ENCODE assay signal across 11 cellular contexts in genomic region chr20:45345104-45345936, GRCh38. TPM values are rescaled to one million over a fixed set of nuclear protein-coding genes. Genes with fewer than 3 reads are reported as not detected.
DNase-seq lines count a peak whose midpoint lies in the region; ATAC-seq, FAIRE-seq and TF ChIP-seq lines count a peak whose summit lies in the region.
"Had no signal": no experiment of that assay in that cellular context is flagged by ENCODE, and none has a peak within 500 bp of the region (broad histone marks: within the 10 kb centered on the region; RNA-seq: fewer than 3 reads in every experiment).

No MANE protein-coding gene starts in this region.

- H3K9me3 Mint-ChIP-seq in HFFc6: no peaks in the 10 kb centered on the region
- H3K9me3 Mint-ChIP-seq in naive thymus-derived CD4-positive, alpha-beta T cell: no peaks in the 10 kb centered on the region

- H3K4me1 Mint-ChIP-seq in HFFc6 (ENCODE audit: low read depth): peaks cover 74% of the 10 kb centered on the region
- H3K4me1 Mint-ChIP-seq in naive thymus-derived CD4-positive, alpha-beta T cell: peaks cover 3 to 66% (median 7%) of the 10 kb centered on the region in 7 donors

- peak overlapping the region; percentile 94 for H3K27ac Mint-ChIP-seq in HFFc6
- no peak overlapping the region for H3K27ac Mint-ChIP-seq in naive thymus-derived CD4-positive, alpha-beta T cell

- H3K9me3 ChIP-seq in WERI-Rb-1 (ENCODE audit: severe bottlenecking): no peaks in the 10 kb centered on the region
- no peaks in the 10 kb centered on the region for H3K9me3 ChIP-seq in right atrium auricular region
- H3K9me3 ChIP-seq in small intestine (ENCODE audit: control insufficient read depth, low read depth): no peaks in the 10 kb centered on the region
- H3K9me3 ChIP-seq in naive thymus-derived CD4-positive, alpha-beta T cell (ENCODE audit: control insufficient read depth in 2 of 3, low read length in 3 of 3): no peaks in the 10 kb centered on the region

- H3K27me3 ChIP-seq in WERI-Rb-1 (ENCODE audit: insufficient read depth, low read depth, severe bottlenecking): no peaks in the 10 kb centered on the region
- H3K27me3 ChIP-seq in right atrium auricular region: no peaks in the 10 kb centered on the region
- H3K27me3 ChIP-seq in small intestine (ENCODE audit: control insufficient read depth in 2 of 2, insufficient read depth in 2 of 2, low read length in 2 of 2): no peaks in the 10 kb centered on the region
- H3K27me3 ChIP-seq in naive thymus-derived CD4-positive, alpha-beta T cell (ENCODE audit: control insufficient read depth in 2 of 2, insufficient read depth in 2 of 2, low read length in 2 of 2): no peaks in the 10 kb centered on the region

- H3K27ac ChIP-seq in WERI-Rb-1: peak overlapping the region; percentile 69
- peak overlapping the region; percentile 96 to 97 for H3K27ac ChIP-seq in right atrium auricular region
- H3K27ac ChIP-seq in small intestine (ENCODE audit: low read depth in 1 of 2, low read length in 1 of 2): peak overlapping the region; percentile 94 to 96
- no peak overlapping the region for H3K27ac ChIP-seq in naive thymus-derived CD4-positive, alpha-beta T cell (ENCODE audit: low read depth, low read length)

- TF ChIP-seq CTCF in HFFc6 (IDR thresholded peaks at IDR 0.05) (no peak), WERI-Rb-1 (IDR thresholded peaks at IDR 0.05; ENCODE audit: low read depth, low read length) (no peak), right atrium auricular region (IDR thresholded peaks at IDR 0.05) (no peak)

- H3K4me3 Mint-ChIP-seq in HFFc6: peak overlapping the region; percentile 99
- peak overlapping the region in 2 of 10 donors; percentile 16 to 95 for H3K4me3 Mint-ChIP-seq in naive thymus-derived CD4-positive, alpha-beta T cell

- intact Hi-C loops in naive thymus-derived CD4-positive, alpha-beta T cell (cut with micrococcal nuclease): no loop called here

- no peaks in the 10 kb centered on the region; the same call in none of the 2 replicates for H3K27me3 Mint-ChIP-seq in HFFc6 (ENCODE audit: insufficient read depth)
- H3K27me3 Mint-ChIP-seq in naive thymus-derived CD4-positive, alpha-beta T cell: peaks cover 0 to 18% (median 7%) of the 10 kb centered on the region in 5 donors

- no peak for DNase-seq in HFFc6
- no peak for DNase-seq in WERI-Rb-1
- no peak for DNase-seq in right atrium auricular region (ENCODE audit: low spot score)
- peak; percentile 70 for DNase-seq in small intestine
- DNase-seq in DMS79 treated with DMSO at 0.1 percent for 48 hours (lab: John Stamatoyannopoulos, UW): no peak
- no peak for DNase-seq in EL
- no peak for DNase-seq in naive thymus-derived CD4-positive, alpha-beta T cell
- DNase-seq: central memory CD4-positive, alpha-beta T cell; NCI-H2081 treated with DMSO at 0.1 percent for 48 hours; stimulated activated CD4-positive, alpha-beta T cell treated with anti-CD3 and anti-CD28 coated beads, Interleukin-1b, Interleukin-23, amount 100 ng/mL, for 48 hours had no signal

- ATAC-seq in GM19328 (IDR thresholded peaks at IDR 0.05; ENCODE audit: unreplicated experiment): no peak
- ATAC-seq in naive thymus-derived CD4-positive, alpha-beta T cell: no peak

- no peak for FAIRE-seq in small intestine (lab: Jason Lieb, UNC)

- 14 to 54% (median 33%) methylated on average over 9 of the region's 9 CpGs for WGBS in small intestine, 3 donors

- H3K4me3 ChIP-seq in WERI-Rb-1 (ENCODE audit: low read depth, low read length) (no peak overlapping the region), right atrium auricular region (peak overlapping the region; percentile 69 to 76), small intestine (ENCODE audit: low read depth in 1 of 2, low read length in 2 of 2) (peak overlapping the region in 1 of 2 donors; percentile 81)
- H3K4me3 ChIP-seq in naive thymus-derived CD4-positive, alpha-beta T cell (ENCODE audit: low read length): no peak overlapping the region

- H3K36me3 ChIP-seq in WERI-Rb-1: peaks cover 14% of the 10 kb centered on the region
- H3K36me3 ChIP-seq in right atrium auricular region: peaks cover 8% of the 10 kb centered on the region
- H3K36me3 ChIP-seq in small intestine (ENCODE audit: control insufficient read depth in 2 of 2, insufficient read depth in 2 of 2, low read length in 2 of 2): no peaks in the 10 kb centered on the region
- no peaks in the 10 kb centered on the region for H3K36me3 ChIP-seq in naive thymus-derived CD4-positive, alpha-beta T cell (ENCODE audit: control insufficient read depth in 2 of 3, insufficient read depth in 3 of 3, low read length in 3 of 3)

- POLR2A ChIA-PET in naive thymus-derived CD4-positive, alpha-beta T cell (lab: Charles Lee): no interaction called here

- peaks cover 5 to 78% of the 10 kb centered on the region in 2 donors for H3K4me1 ChIP-seq in right atrium auricular region
- H3K4me1 ChIP-seq in small intestine (ENCODE audit: control insufficient read depth in 2 of 2, insufficient read depth in 1 of 2, low read depth in 1 of 2, low read length in 1 of 2): peaks cover 3 to 9% of the 10 kb centered on the region in 2 donors
- peaks cover 4% of the 10 kb centered on the region in 2 donors for H3K4me1 ChIP-seq in naive thymus-derived CD4-positive, alpha-beta T cell (ENCODE audit: control insufficient read depth in 2 of 2, insufficient read depth in 2 of 2, low read length in 2 of 2)

- peaks cover 21% of the 10 kb centered on the region for H3K36me3 Mint-ChIP-seq in HFFc6 (ENCODE audit: low read depth)
- H3K36me3 Mint-ChIP-seq in naive thymus-derived CD4-positive, alpha-beta T cell: peaks cover 0 to under 1% (median 0%) of the 10 kb centered on the region in 5 donors

- CTCF ChIA-PET in naive thymus-derived CD4-positive, alpha-beta T cell (lab: Charles Lee): interaction anchor here (2.1 kb wide), 1 partner anchor 22 kb away, joined by 4 read pairs; no protein-coding TSS in a partner anchor

RNA-seq across cellular contexts. Expression of gene SDC4, which starts 2.9 kb away (rescaled TPM):
- 100 to 1,000 TPM; 122 to 146 (median 135) TPM for total RNA-seq in HFFc6 (2021; fragmentation: NEBNext Ultra II Directional; extraction: Animal tissue kit (Norgen Biotek cat#: 25700))
- 10 to 100 TPM; 71.4 to 95.2 TPM for total RNA-seq in right atrium auricular region
- 10 to 100 TPM; 14.3 to 31.5 (median 15.4) TPM for polyA plus RNA-seq in small intestine
- 10 to 100 TPM in 1 of 5 experiments, 1 to 10 TPM in 1, under 1 TPM in 3; 0.38 to 46.7 (median 0.56) TPM for total RNA-seq in naive thymus-derived CD4-positive, alpha-beta T cell
- polyA plus RNA-seq in naive thymus-derived CD4-positive, alpha-beta T cell: under 1 TPM in 1 of 2 donors, not detected in 1; 0.21 TPM

RNA-seq across cellular contexts. Expression of gene SYS1, which starts 17.6 kb away (rescaled TPM):
- total RNA-seq in HFFc6 (2021; fragmentation: NEBNext Ultra II Directional; extraction: Animal tissue kit (Norgen Biotek cat#: 25700)): 10 to 100 TPM; 22.9 to 34.1 (median 27.6) TPM
- 10 to 100 TPM; 31.7 to 41.9 TPM for total RNA-seq in right atrium auricular region
- 10 to 100 TPM; 13.6 to 31.4 (median 22.4) TPM for polyA plus RNA-seq in small intestine
- total RNA-seq in naive thymus-derived CD4-positive, alpha-beta T cell: 100 to 1,000 TPM in 1 of 5 experiments, 10 to 100 TPM in 4; 23.9 to 111 (median 67.1) TPM
- 10 to 100 TPM; 34.5 to 42.3 TPM for polyA plus RNA-seq in naive thymus-derived CD4-positive, alpha-beta T cell

RNA-seq across cellular contexts. Expression of gene TP53TG5, which starts 32.8 kb away (rescaled TPM):
- total RNA-seq in HFFc6 (2021; fragmentation: NEBNext Ultra II Directional; extraction: Animal tissue kit (Norgen Biotek cat#: 25700)): not detected
- total RNA-seq in right atrium auricular region: not detected
- polyA plus RNA-seq in small intestine: under 1 TPM in 1 of 3 donors, not detected in 2; 0.19 TPM
- under 1 TPM in 3 of 5 experiments, not detected in 2; 0.19 to 0.48 (median 0.46) TPM for total RNA-seq in naive thymus-derived CD4-positive, alpha-beta T cell
- polyA plus RNA-seq in naive thymus-derived CD4-positive, alpha-beta T cell: under 1 TPM; 0.14 to 0.24 TPM

RNA-seq across cellular contexts. Expression of gene MATN4, which starts 37.2 kb away (rescaled TPM):
- not detected for total RNA-seq in HFFc6 (2021; fragmentation: NEBNext Ultra II Directional; extraction: Animal tissue kit (Norgen Biotek cat#: 25700))
- total RNA-seq in right atrium auricular region: not detected
- under 1 TPM in 1 of 3 donors, not detected in 2; 0.07 TPM for polyA plus RNA-seq in small intestine
- total RNA-seq in naive thymus-derived CD4-positive, alpha-beta T cell: 1 to 10 TPM in 1 of 5 experiments, not detected in 4; 2.3 TPM
- not detected for polyA plus RNA-seq in naive thymus-derived CD4-positive, alpha-beta T cell

RNA-seq across cellular contexts. Expression of gene RBPJL, which starts 38.7 kb away (rescaled TPM):
- not detected for total RNA-seq in HFFc6 (2021; fragmentation: NEBNext Ultra II Directional; extraction: Animal tissue kit (Norgen Biotek cat#: 25700))
- total RNA-seq in right atrium auricular region: not detected
- polyA plus RNA-seq in small intestine: 1 to 10 TPM in 1 of 3 donors, under 1 TPM in 1, not detected in 1; 0.04 to 1.4 TPM
- total RNA-seq in naive thymus-derived CD4-positive, alpha-beta T cell: not detected
- not detected for polyA plus RNA-seq in naive thymus-derived CD4-positive, alpha-beta T cell

Comparison
In these comparisons a context has a peak if more than half of its experiments do, and no peak if none do; other contexts are left out.
1. H3K4me3 ChIP-seq: peak in right atrium auricular region (2 of 2); none in WERI-Rb-1 (single experiment) and naive thymus-derived CD4-positive, alpha-beta T cell (single experiment).